Comparison of ENCODE assay signal across 8 cellular contexts in the genomic region with DNA sequence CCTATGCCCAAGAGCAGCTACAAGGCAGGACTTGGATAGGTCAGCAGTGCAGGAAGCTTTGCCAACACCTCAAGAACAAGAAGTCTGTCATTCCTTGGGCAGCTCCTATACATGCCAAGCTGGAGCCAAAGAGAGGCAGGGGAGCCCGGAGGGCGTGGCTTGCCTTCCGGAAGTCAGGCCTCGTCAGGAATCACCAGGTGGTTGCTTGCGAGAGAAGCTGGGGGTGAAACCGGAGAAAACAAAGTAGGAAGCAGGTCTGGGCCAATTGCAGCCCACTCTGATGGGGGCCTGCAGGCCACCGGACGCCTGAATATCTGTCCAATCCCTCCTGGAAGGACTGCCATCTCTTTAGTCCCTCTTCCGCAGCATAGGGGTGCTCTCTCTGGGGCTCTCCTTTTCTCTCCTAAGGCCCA. TPM values are rescaled to one million over a fixed set of nuclear protein-coding genes. Genes with fewer than 3 reads are reported as not detected.
A peak's percentile ranks its signal among the peaks of the same experiment; 100 is the strongest.
DNase-seq lines count a peak whose midpoint lies in the region; ATAC-seq and TF ChIP-seq lines count a peak whose summit lies in the region.

No MANE protein-coding gene starts in this region.

- H3K4me1 ChIP-seq in mesendoderm (ENCODE audit: control insufficient read depth, low read depth, low read length) (no peaks in the 10 kb centered on the region), vagina (peaks cover 20% of the 10 kb centered on the region)

- peaks cover 5% of the 10 kb centered on the region for H3K27me3 Mint-ChIP-seq in chondrocyte (ENCODE audit: low read depth)

- peaks cover 5% of the 10 kb centered on the region for H3K36me3 Mint-ChIP-seq in chondrocyte (ENCODE audit: low read depth)

- no peak overlapping the region for H2BK120ac ChIP-seq in mesendoderm (ENCODE audit: low read depth, low read length)

- no peaks in the 10 kb centered on the region for H3K79me2 ChIP-seq in mesendoderm (ENCODE audit: control insufficient read depth, insufficient read depth, low read length)

- no peak for ATAC-seq in GM21515 (IDR thresholded peaks at IDR 0.05; ENCODE audit: unreplicated experiment)

- H3K9ac ChIP-seq in mesendoderm (ENCODE audit: low read length) = no peak overlapping the region

- peak overlapping the region; percentile 19 for H3K4ac ChIP-seq in mesendoderm (ENCODE audit: low read depth, low read length)

- H3K9me3 ChIP-seq in vagina = no peaks in the 10 kb centered on the region

- in situ Hi-C loops in GM13977 (cut with MboI; ENCODE audit: low pct_unique_long_range_greater_than_20kb, low sequenced_read_pairs, unreplicated experiment) = no loop called here

- no peaks in the 10 kb centered on the region for H3K9me3 Mint-ChIP-seq in chondrocyte (ENCODE audit: low read depth)

- no peak overlapping the region for H3K18ac ChIP-seq in mesendoderm (ENCODE audit: low read length)

- H3K4me2 ChIP-seq in mesendoderm (ENCODE audit: low read length) = peak overlapping the region; percentile 3

- H3K4me3 ChIP-seq in mesendoderm (ENCODE audit: low read length) (no peak overlapping the region), vagina (peak overlapping the region; percentile 42 to 93)

- peak; percentile 63 for DNase-seq in activated effector memory CD4-positive, alpha-beta T cell treated with anti-CD3 and anti-CD28 coated beads, Interleukin-2, amount 50 U/mL, for 16 hours
- no peak for DNase-seq in activated effector memory CD4-positive, alpha-beta T cell treated with Interleukin-2 at 50 U/mL for 16 hours
- peak; percentile 30 for DNase-seq in NCI-H748 treated with DMSO at 0.1 percent for 48 hours (lab: John Stamatoyannopoulos, UW)
- no peak for DNase-seq in chondrocyte (ENCODE audit: low spot score)
- peak; percentile 62 for DNase-seq in mesendoderm
- DNase-seq in vagina (ENCODE audit: extremely low spot score in 2 of 2) = peak in 1 of 2 donors; percentile 90
- no peak for DNase-seq in GM13977 (ENCODE audit: low spot score)

- TF ChIP-seq CTCF in chondrocyte (IDR thresholded peaks at IDR 0.05) = no peak
- no peak for TF ChIP-seq CTCF in vagina (IDR thresholded peaks at IDR 0.05)
- TF ChIP-seq CTCF in GM13977 (IDR thresholded peaks at IDR 0.05; ENCODE audit: extremely low read depth, insufficient read depth, missing control alignments) = no peak

- no peak overlapping the region for H4K8ac ChIP-seq in mesendoderm (ENCODE audit: low read depth, low read length)

- H3K4me3 Mint-ChIP-seq in chondrocyte (ENCODE audit: unreplicated experiment) = peak overlapping the region; percentile 77

- H3K36me3 ChIP-seq in mesendoderm (ENCODE audit: control insufficient read depth, insufficient read depth, low read length) (no peaks in the 10 kb centered on the region), vagina (peaks cover 0 to 15% of the 10 kb centered on the region in 2 donors)

- H3K4me1 Mint-ChIP-seq in chondrocyte (ENCODE audit: low read depth) = peaks cover 22% of the 10 kb centered on the region

- WGBS in mesendoderm (ENCODE audit: extremely low coverage, insufficient coverage, low lambda C conversion rate) = no CpG with 5 or more reads among the region's 9 CpGs

- intact Hi-C loops in vagina (cut with DNase I) = loop anchor here (5.0 to 10.0 kb wide), 2 partner anchors 47 to 50 kb away; partner anchors contain the start of genes IFI6 and STX12

- H3K27ac ChIP-seq in mesendoderm (ENCODE audit: low read depth, low read length) = no peak overlapping the region
- H3K27ac ChIP-seq in vagina = peak overlapping the region; percentile 81

- peak overlapping the region; percentile 26 for H3K56ac ChIP-seq in mesendoderm (ENCODE audit: low read length)

- no peak overlapping the region for H3K23ac ChIP-seq in mesendoderm (ENCODE audit: low read length)

- H4K5ac ChIP-seq in mesendoderm (ENCODE audit: low read length) = peak overlapping the region; percentile 90

- H3K27ac Mint-ChIP-seq in chondrocyte (ENCODE audit: unreplicated experiment) = peak overlapping the region; percentile 98

- no peak overlapping the region for H2BK15ac ChIP-seq in mesendoderm (replicated peaks; ENCODE audit: low read depth)

- no peak for TF ChIP-seq POLR2A in vagina (IDR thresholded peaks at IDR 0.05)

- H2AK5ac ChIP-seq in mesendoderm (ENCODE audit: low read length) = no peak overlapping the region

- H3K79me1 ChIP-seq in mesendoderm (ENCODE audit: low read length) = no peaks in the 10 kb centered on the region

- H3K27me3 ChIP-seq in mesendoderm (ENCODE audit: insufficient read depth, low read length, poor library complexity) = no peaks in the 10 kb centered on the region
- no peaks in the 10 kb centered on the region for H3K27me3 ChIP-seq in vagina

- H2BK5ac ChIP-seq in mesendoderm (ENCODE audit: low read length) = no peak overlapping the region

RNA-seq across cellular contexts. Expression of gene FAM76A, which starts 0.8 kb away (rescaled TPM):
- 12.7 to 15.1 TPM (median 13.6 TPM) in 3 replicates for total RNA-seq in chondrocyte
- polyA plus RNA-seq in mesendoderm (2013, experiment 1 of 2) = 7.5 TPM
- polyA plus RNA-seq in mesendoderm (2013, experiment 2 of 2) = 7.3 TPM
- 16.7 TPM for total RNA-seq in vagina

RNA-seq across cellular contexts. Expression of gene STX12, which starts 48.1 kb away (rescaled TPM):
- 48.1 to 49.6 TPM (median 48.3 TPM) in 3 replicates for total RNA-seq in chondrocyte
- polyA plus RNA-seq in mesendoderm (2013, experiment 1 of 2) = 9.5 TPM
- polyA plus RNA-seq in mesendoderm (2013, experiment 2 of 2) = 10.3 TPM
- 34.6 TPM for total RNA-seq in vagina

RNA-seq across cellular contexts. Expression of gene IFI6, which starts 53.0 kb away (rescaled TPM):
- total RNA-seq in chondrocyte = 23.2 to 36.1 TPM (median 25.0 TPM) in 3 replicates
- polyA plus RNA-seq in mesendoderm (2013, experiment 1 of 2) = 1.1 TPM
- 1.4 TPM for polyA plus RNA-seq in mesendoderm (2013, experiment 2 of 2)
- 28.2 TPM for total RNA-seq in vagina

Comparison
In these comparisons a context has a peak if more than half of its experiments do, and no peak if none do; other contexts are left out.
1. DNase-seq: peak in activated effector memory CD4-positive, alpha-beta T cell treated with anti-CD3 and anti-CD28 coated beads, Interleukin-2, amount 50 U/mL, for 16 hours (single experiment), NCI-H748 treated with DMSO at 0.1 percent for 48 hours (single experiment) and mesendoderm (single experiment); none in activated effector memory CD4-positive, alpha-beta T cell treated with Interleukin-2 at 50 U/mL for 16 hours (single experiment), chondrocyte (single experiment) and GM13977 (single experiment).